In genomic region chr15:50523736-50524318, GRCh38 we compare ENCODE assay signal across 24 cellular contexts. TPM values are rescaled to one million over a fixed set of nuclear protein-coding genes. Genes with fewer than 3 reads are reported as not detected.
DNase-seq lines count a peak whose midpoint lies in the region; ATAC-seq, FAIRE-seq and TF ChIP-seq lines count a peak whose summit lies in the region.
"Had no signal": no experiment of that assay in that cellular context is flagged by ENCODE, and none has a peak within 500 bp of the region (broad histone marks: within the 10 kb centered on the region; RNA-seq: fewer than 3 reads in every experiment).

No MANE protein-coding gene starts in this region.

- DNase-seq in AG09319 (ENCODE audit: extremely low read depth, low read depth) = peak; percentile 45
- DNase-seq in LNCaP clone FGC (ENCODE audit: low read depth) = peak; percentile 95
- DNase-seq in endothelial cell of umbilical vein (ENCODE audit: low read depth, low spot score) = no peak
- DNase-seq in fibroblast of villous mesenchyme (ENCODE audit: low read depth) = peak; percentile 22
- DNase-seq in T-helper 2 cell = no peak
- no peak for DNase-seq in stimulated activated CD4-positive, alpha-beta T cell treated with anti-CD3 and anti-CD28 coated beads, Interleukin-12 subunit alpha, Interleukin-12 subunit beta, amount 100 ng/mL, for 4 hours
- DNase-seq in activated T-cell treated with anti-CD3 and anti-CD28 coated beads, Interleukin-2, amount 50 U/mL, for 4 hours = no peak
- DNase-seq in mesenteric fat pad (ENCODE audit: low spot score) = no peak
- DNase-seq: 8988T; BE2C; CD4-positive, CD25-positive, alpha-beta regulatory T cell; COR-L47; DMS153; H7; HFFc6; KG1; MV-4-11; NCI-H1694 treated with DMSO at 0.1 percent for 48 hours; NCI-H2107; NCI-H510A; NCI-H748 treated with DMSO at 0.1 percent for 48 hours; SHP77 had no signal

- POLR2A ChIA-PET in endothelial cell of umbilical vein (lab: Charles Lee) = interaction anchor here (0.7 kb wide), 1 partner anchor 122 kb away, joined by 3 read pairs; no protein-coding TSS in a partner anchor

- no peak overlapping the region for H3K4me3 Mint-ChIP-seq in activated T-cell treated with anti-CD3 and anti-CD28 coated beads, Interleukin-2, amount 50 U/mL, for 4 hours
- H3K4me3 Mint-ChIP-seq: CD4-positive, CD25-positive, alpha-beta regulatory T cell; HFFc6 had no signal

- CTCF ChIA-PET in endothelial cell of umbilical vein (lab: Charles Lee) = no interaction called here

- intact Hi-C loops in endothelial cell of umbilical vein (cut with micrococcal nuclease) = no loop called here

- no peak for TF ChIP-seq POLR2A in endothelial cell of umbilical vein (IDR thresholded peaks at IDR 0.05; ENCODE audit: low read depth, low read length)

- dilution Hi-C loops in endothelial cell of umbilical vein (cut with MboI; ENCODE audit: extremely low pct_ligation_motif_present, low sequenced_read_pairs) = no loop called here

- no peak for ATAC-seq in activated T-cell treated with anti-CD3 and anti-CD28 coated beads, Interleukin-2, amount 50 U/mL, for 4 hours

- FAIRE-seq in endothelial cell of umbilical vein (lab: Jason Lieb, UNC) = peak; percentile 79

- H3K27me3 ChIP-seq in endothelial cell of umbilical vein (ENCODE audit: control insufficient read depth in 2 of 2, insufficient read depth in 2 of 2, low read length in 2 of 2) = no peaks in the 10 kb centered on the region

- H4K20me1 ChIP-seq in endothelial cell of umbilical vein (replicated peaks; ENCODE audit: control insufficient read depth, extremely low read depth, insufficient read depth, low read length) = no peaks in the 10 kb centered on the region

- H3K27ac ChIP-seq in endothelial cell of umbilical vein (ENCODE audit: insufficient read depth, low read depth, low read length) = no peak overlapping the region

- no peaks in the 10 kb centered on the region for H3K4me1 ChIP-seq in endothelial cell of umbilical vein (ENCODE audit: control insufficient read depth, extremely low read depth, insufficient read depth, low read length)
- H3K4me1 ChIP-seq: BE2C had no signal

- no peak overlapping the region for H2AFZ ChIP-seq in endothelial cell of umbilical vein (ENCODE audit: low read depth, low read length)

- H3K79me2 ChIP-seq in endothelial cell of umbilical vein (ENCODE audit: control insufficient read depth, insufficient read depth, low read length) = no peaks in the 10 kb centered on the region

- no peaks in the 10 kb centered on the region for H3K9me3 ChIP-seq in endothelial cell of umbilical vein (replicated peaks; ENCODE audit: control insufficient read depth, insufficient read depth, low read length)
- H3K9me3 ChIP-seq: BE2C had no signal

- H3K4me2 ChIP-seq in endothelial cell of umbilical vein (ENCODE audit: insufficient read depth, low read length) = no peak overlapping the region

- no peak overlapping the region for H3K9ac ChIP-seq in endothelial cell of umbilical vein (replicated peaks; ENCODE audit: extremely low read depth, insufficient read depth, low read length)

- H3K4me1 Mint-ChIP-seq in activated T-cell treated with anti-CD3 and anti-CD28 coated beads, Interleukin-2, amount 50 U/mL, for 4 hours (ENCODE audit: low read depth) = no peaks in the 10 kb centered on the region
- H3K4me1 Mint-ChIP-seq: CD4-positive, CD25-positive, alpha-beta regulatory T cell had no signal

- no TSS peak for BruUV-seq in endothelial cell of umbilical vein (replicated peaks; lab: Mats Ljungman, UMichigan)

- no peak overlapping the region for H3K4me3 ChIP-seq in LNCaP clone FGC (ENCODE audit: low read depth, low read length)
- no peak overlapping the region for H3K4me3 ChIP-seq in endothelial cell of umbilical vein (replicated peaks in 1 of 3; ENCODE audit: insufficient read depth in 1 of 3, low read depth in 1 of 3, low read length in 3 of 3)
- H3K4me3 ChIP-seq in fibroblast of villous mesenchyme (ENCODE audit: low read depth, low read length) = no peak overlapping the region

- no peaks in the 10 kb centered on the region for H3K36me3 ChIP-seq in endothelial cell of umbilical vein (ENCODE audit: control insufficient read depth in 2 of 2, extremely low read depth in 1 of 2, insufficient read depth in 2 of 2, low read length in 2 of 2)
- H3K36me3 ChIP-seq: BE2C had no signal

- no peak for TF ChIP-seq CTCF in AG09319 (IDR thresholded peaks at IDR 0.05; ENCODE audit: low read depth, low read length)
- TF ChIP-seq CTCF in LNCaP clone FGC (IDR thresholded peaks at IDR 0.05; ENCODE audit: control insufficient read depth, extremely low read depth, insufficient read depth) = no peak
- no peak for TF ChIP-seq CTCF in endothelial cell of umbilical vein (IDR thresholded peaks at IDR 0.05; ENCODE audit: extremely low read depth in 1 of 2, insufficient read depth in 1 of 2, low read depth in 1 of 2, low read length in 2 of 2)
- TF ChIP-seq CTCF in fibroblast of villous mesenchyme (IDR thresholded peaks at IDR 0.05; ENCODE audit: insufficient read depth, low read depth, low read length) = no peak

- H3K36me3 Mint-ChIP-seq in activated T-cell treated with anti-CD3 and anti-CD28 coated beads, Interleukin-2, amount 50 U/mL, for 4 hours (ENCODE audit: insufficient read depth) = no peaks in the 10 kb centered on the region

- no peaks in the 10 kb centered on the region for H3K9me1 ChIP-seq in endothelial cell of umbilical vein (replicated peaks; ENCODE audit: control insufficient read depth, extremely low read depth, insufficient read depth, low read length)

- H3K9me3 Mint-ChIP-seq in activated T-cell treated with anti-CD3 and anti-CD28 coated beads, Interleukin-2, amount 50 U/mL, for 4 hours = peaks cover 3% of the 10 kb centered on the region
- H3K9me3 Mint-ChIP-seq: HFFc6 had no signal

- H3K27me3 Mint-ChIP-seq in activated T-cell treated with anti-CD3 and anti-CD28 coated beads, Interleukin-2, amount 50 U/mL, for 4 hours (ENCODE audit: low read depth) = no peaks in the 10 kb centered on the region
- H3K27me3 Mint-ChIP-seq: CD4-positive, CD25-positive, alpha-beta regulatory T cell had no signal

TF ChIP-seq in endothelial cell of umbilical vein, 7 proteins besides CTCF, POLR2A, EP300 and RAD21:
- TF ChIP-seq EZH2 (IDR thresholded peaks at IDR 0.05; ENCODE audit: borderline replicate concordance, low read depth, low read length, severe bottlenecking) (no peak), FOS (IDR thresholded peaks at IDR 0.05; ENCODE audit: borderline replicate concordance, insufficient read depth, low read length) (no peak), MYC (IDR thresholded peaks at IDR 0.05; ENCODE audit: low read depth, low read length) (no peak), GATA2 (IDR thresholded peaks at IDR 0.05; ENCODE audit: insufficient read depth, insufficient read length, low read depth, low read length) (no peak), JUN (IDR thresholded peaks at IDR 0.05; ENCODE audit: borderline replicate concordance, insufficient read depth, insufficient read length, low read depth) (no peak), MAX (IDR thresholded peaks at IDR 0.05; ENCODE audit: insufficient read depth, insufficient read length) (no peak), POLR2AphosphoS5 (IDR thresholded peaks at IDR 0.05; ENCODE audit: insufficient read depth, low read depth, low read length) (no peak)

RNA-seq across cellular contexts. Expression of gene USP50, which starts 22.6 kb away (rescaled TPM):
- total RNA-seq in endothelial cell of umbilical vein (not detected in 2 replicates), fibroblast of villous mesenchyme (1.3 TPM in 1 of 2 replicates, not detected in the other), mesenteric fat pad (1.1 TPM)
- polyA plus RNA-seq in endothelial cell of umbilical vein = not detected in 2 replicates
- not detected in 2 replicates for polyA plus RNA-seq in endothelial cell of umbilical vein (2011; cell fraction: cytosol; rRNA removed)
- polyA plus RNA-seq in endothelial cell of umbilical vein (2011; cell fraction: nucleus; rRNA removed) = 0.40 TPM in 1 of 2 replicates, not detected in the other
- polyA plus RNA-seq in endothelial cell of umbilical vein (2012) = not detected in 2 replicates
- polyA minus RNA-seq in endothelial cell of umbilical vein = not detected in 2 replicates
- polyA minus RNA-seq in endothelial cell of umbilical vein (2011; cell fraction: cytosol; rRNA and poly(A)+ RNA removed) = not detected
- 0.77 and 1.0 TPM in 2 replicates for polyA minus RNA-seq in endothelial cell of umbilical vein (2011; cell fraction: nucleus; rRNA and poly(A)+ RNA removed)
- not detected for total RNA-seq in activated T-cell treated with anti-CD3 and anti-CD28 coated beads, Interleukin-2, amount 50 U/mL, for 4 hours
- total RNA-seq: CD4-positive, CD25-positive, alpha-beta regulatory T cell; H7; RPMI7951 had no signal
- polyA plus RNA-seq: AG04450; CD4-positive, CD25-positive, alpha-beta regulatory T cell had no signal

Comparison
In these comparisons a context has a peak if more than half of its experiments do, and no peak if none do; other contexts are left out.
1. DNase-seq: peak in AG09319 (single experiment), LNCaP clone FGC (single experiment) and fibroblast of villous mesenchyme (single experiment); none in endothelial cell of umbilical vein (single experiment), T-helper 2 cell (0 of 5), stimulated activated CD4-positive, alpha-beta T cell treated with anti-CD3 and anti-CD28 coated beads, Interleukin-12 subunit alpha, Interleukin-12 subunit beta, amount 100 ng/mL, for 4 hours (single experiment), activated T-cell treated with anti-CD3 and anti-CD28 coated beads, Interleukin-2, amount 50 U/mL, for 4 hours (single experiment) and mesenteric fat pad (single experiment).